16 cellular contexts compared by ENCODE assay signal in the genomic region with DNA sequence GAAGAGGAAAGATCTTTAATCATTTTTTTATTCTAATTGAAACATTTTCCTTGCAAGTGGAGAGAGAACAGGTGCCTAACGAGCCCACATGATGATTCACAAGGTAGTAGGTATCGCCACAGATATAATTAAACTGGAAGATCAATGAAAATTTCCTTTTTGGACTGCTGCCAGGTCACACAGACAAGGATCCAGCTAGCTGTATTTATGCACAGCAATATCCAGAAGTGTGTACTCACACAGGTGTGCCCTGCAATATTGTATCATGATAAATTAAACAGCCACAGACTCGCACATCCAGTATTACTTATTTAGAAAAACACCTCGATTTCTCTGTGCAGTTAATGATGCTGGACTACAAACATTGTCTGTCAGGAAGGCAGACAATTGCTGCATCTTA.
A peak's percentile ranks its signal among the peaks of the same experiment; 100 is the strongest.
DNase-seq lines count a peak whose midpoint lies in the region; ATAC-seq and TF ChIP-seq lines count a peak whose summit lies in the region.
"Had no signal": no experiment of that assay in that cellular context is flagged by ENCODE, and none has a peak within 500 bp of the region (broad histone marks: within the 10 kb centered on the region; RNA-seq: fewer than 3 reads in every experiment).

No MANE protein-coding gene starts in this region.

- H3K9me3 Mint-ChIP-seq in chondrocyte (ENCODE audit: low read depth), result peaks cover 6% of the 10 kb centered on the region

- DNase-seq in COLO668 (lab: John Stamatoyannopoulos, UW; ENCODE audit: unreplicated experiment) (peak; percentile 17), NCI-H1105 treated with DMSO at 0.1 percent for 48 hours (lab: John Stamatoyannopoulos, UW) (peak; percentile 80), NCI-H526 (lab: John Stamatoyannopoulos, UW) (peak; percentile 34 to 59), DMS79 treated with DMSO at 0.1 percent for 48 hours (lab: John Stamatoyannopoulos, UW) (no peak), chondrocyte (ENCODE audit: low spot score) (no peak), DMS 273 treated with DMSO at 0.1 percent for 48 hours (lab: John Stamatoyannopoulos, UW) (no peak)
- DNase-seq: BE2C, GM23248, IMR-90, NCI-H1092 treated with DMSO at 0.1 percent for 48 hours, NCI-H1930, NCI-H510A treated with DMSO at 0.1 percent for 48 hours had no signal

- TF ChIP-seq CTCF in VCaP (conservative IDR thresholded peaks at IDR 0.05), result no peak
- no peak for TF ChIP-seq CTCF in chondrocyte (IDR thresholded peaks at IDR 0.05)

- ATAC-seq in HG03139 (IDR thresholded peaks at IDR 0.05; ENCODE audit: unreplicated experiment), result no peak
- ATAC-seq: SK-N-SH treated with all-trans-retinoic acid at 6 μM for 48 hours had no signal

- H3K4me1 Mint-ChIP-seq in chondrocyte (ENCODE audit: low read depth), result no peaks in the 10 kb centered on the region

- H3K27me3 Mint-ChIP-seq in chondrocyte (ENCODE audit: low read depth), result no peaks in the 10 kb centered on the region

- H3K27ac Mint-ChIP-seq in chondrocyte (ENCODE audit: unreplicated experiment), result no peak overlapping the region

- peak overlapping the region; percentile 40 for H3K27ac ChIP-seq in VCaP
- H3K27ac ChIP-seq: GM23248, KMS-11 had no signal

- no peak overlapping the region for H3K4me3 Mint-ChIP-seq in chondrocyte (ENCODE audit: unreplicated experiment)

- no peaks in the 10 kb centered on the region for H3K36me3 Mint-ChIP-seq in chondrocyte (ENCODE audit: low read depth)

Comparison
In these comparisons a context has a peak if more than half of its experiments do, and no peak if none do; other contexts are left out.
1. DNase-seq: peak in COLO668 (single experiment), NCI-H1105 treated with DMSO at 0.1 percent for 48 hours (single experiment) and NCI-H526 (2 of 2); none in DMS79 treated with DMSO at 0.1 percent for 48 hours (single experiment), chondrocyte (single experiment) and DMS 273 treated with DMSO at 0.1 percent for 48 hours (single experiment).